ENCODE assay signal across 18 cellular contexts in the genomic region with DNA sequence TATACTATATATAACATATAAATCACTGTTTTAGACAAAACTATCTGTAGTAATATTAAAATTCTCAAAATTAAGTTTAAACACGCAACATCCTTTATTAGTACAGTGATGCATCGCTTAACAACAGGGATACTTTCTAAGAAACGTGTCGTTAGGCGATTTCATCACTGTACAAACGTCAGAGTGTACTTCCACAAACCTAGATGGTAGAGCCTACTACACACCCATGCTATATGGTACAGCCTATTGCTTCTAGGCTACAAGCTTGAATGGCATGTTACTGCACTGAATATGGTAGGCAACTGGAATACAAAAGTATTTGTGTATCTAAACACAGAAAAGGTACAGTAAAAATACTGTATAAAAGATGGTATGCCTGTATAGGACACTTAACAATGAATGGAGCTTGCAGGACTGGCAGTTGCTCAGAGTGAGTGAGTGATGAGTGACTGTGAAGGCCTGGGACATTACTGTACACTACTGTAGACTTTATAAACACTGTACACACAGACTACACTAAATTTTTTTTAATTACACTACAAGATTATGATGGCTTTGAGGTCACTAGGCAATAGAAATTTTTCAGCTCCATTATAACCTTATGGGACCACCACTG. TPM values are rescaled to one million over a fixed set of nuclear protein-coding genes. Genes with fewer than 3 reads are reported as not detected.
DNase-seq lines count a peak whose midpoint lies in the region; ATAC-seq, FAIRE-seq and TF ChIP-seq lines count a peak whose summit lies in the region.
"Had no signal": no experiment of that assay in that cellular context is flagged by ENCODE, and none has a peak within 500 bp of the region (broad histone marks: within the 10 kb centered on the region; RNA-seq: fewer than 3 reads in every experiment).

No MANE protein-coding gene starts in this region.

- intact Hi-C loops in left ventricle myocardium superior (cut with micrococcal nuclease) (loop anchor here (10.0 kb wide), 1 partner anchor 150 kb away; no protein-coding TSS in a partner anchor), Right ventricle myocardium inferior (cut with DNase I) (no loop called here)

- H3K4me2 ChIP-seq in keratinocyte (ENCODE audit: control insufficient read depth, extremely low read depth, insufficient read depth, low read depth, low read length) = no peak overlapping the region
- H3K4me2 ChIP-seq: A549, BLaER1 had no signal

- H3K79me2 ChIP-seq in keratinocyte (ENCODE audit: control insufficient read depth, insufficient read depth, low read length) = peaks cover 95% of the 10 kb centered on the region

- H3K36me3 ChIP-seq in keratinocyte (ENCODE audit: control insufficient read depth in 2 of 2, extremely low read depth in 1 of 2, insufficient read depth in 2 of 2, low read length in 2 of 2) = no peaks in the 10 kb centered on the region
- H3K36me3 ChIP-seq: BLaER1 had no signal

- ATAC-seq in left ventricle myocardium superior (peak; percentile 38), Right ventricle myocardium inferior (no peak)
- ATAC-seq: A549 had no signal

- no peaks in the 10 kb centered on the region for H3K27me3 ChIP-seq in keratinocyte (ENCODE audit: control insufficient read depth, extremely low read depth, insufficient read depth, low read length)
- H3K27me3 ChIP-seq: BLaER1 had no signal

- peak; percentile 36 for FAIRE-seq in keratinocyte (lab: Jason Lieb, UNC)
- FAIRE-seq: A549 had no signal

- H3K27ac ChIP-seq in keratinocyte (ENCODE audit: control insufficient read depth, insufficient read depth, low read length) = no peak overlapping the region
- H3K27ac ChIP-seq: A549, BLaER1, RWPE1 had no signal

- no peak overlapping the region for H2AFZ ChIP-seq in keratinocyte (ENCODE audit: control insufficient read depth, low read length)

- no peak overlapping the region for H3K9ac ChIP-seq in keratinocyte (ENCODE audit: control insufficient read depth, extremely low read depth, insufficient read depth, low read length)
- H3K9ac ChIP-seq: BLaER1 had no signal

- H4K20me1 ChIP-seq in keratinocyte (ENCODE audit: control insufficient read depth, extremely low read depth, insufficient read depth, low read length) = peaks cover 19% of the 10 kb centered on the region

- dilution Hi-C loops in keratinocyte (cut with MboI; ENCODE audit: extremely low pct_ligation_motif_present, low sequenced_read_pairs) = no loop called here

- H3K9me1 ChIP-seq in keratinocyte (ENCODE audit: control insufficient read depth, extremely low read depth, insufficient read depth, low read length) = no peaks in the 10 kb centered on the region

- H3K4me1 ChIP-seq in keratinocyte (ENCODE audit: control insufficient read depth, extremely low read depth, insufficient read depth, low read length) = peaks cover 13% of the 10 kb centered on the region

- no peaks in the 10 kb centered on the region for H3K9me3 ChIP-seq in keratinocyte (ENCODE audit: control insufficient read depth, low read depth, low read length)
- H3K9me3 ChIP-seq: A549, BLaER1 had no signal

- DNase-seq in left ventricle myocardium superior = no peak
- DNase-seq in Right ventricle myocardium inferior (ENCODE audit: missing footprints) = no peak
- peak; percentile 61 for DNase-seq in MV-4-11 (lab: John Stamatoyannopoulos, UW)
- no peak for DNase-seq in keratinocyte (ENCODE audit: low read depth, low spot score)
- no peak for DNase-seq in NCI-H345 (lab: John Stamatoyannopoulos, UW)
- no peak for DNase-seq in AG08395 (ENCODE audit: low spot score)
- no peak for DNase-seq in midbrain (lab: John Stamatoyannopoulos, UW)
- DNase-seq: CD8-positive, alpha-beta memory T cell; DMS79 treated with DMSO at 0.1 percent for 48 hours; HCEC 1CT; NCI-H1092; NCI-H1436 treated with DMSO at 0.1 percent for 48 hours; NCI-H2029 treated with DMSO at 0.1 percent for 48 hours; NCI-H2171 treated with DMSO at 0.1 percent for 48 hours; T-helper 1 cell had no signal

- no peak overlapping the region for H3K4me3 ChIP-seq in keratinocyte (ENCODE audit: control insufficient read depth in 2 of 3, extremely low read depth in 1 of 3, insufficient read depth in 2 of 3, low read depth in 1 of 3, low read length in 3 of 3)
- H3K4me3 ChIP-seq: A549, BLaER1 had no signal

- no peak for TF ChIP-seq CTCF in keratinocyte (optimal IDR thresholded peaks at IDR 0.05 in 1 of 3, IDR thresholded peaks at IDR 0.05 in 1 of 3, conservative IDR thresholded peaks at IDR 0.05 in 1 of 3; ENCODE audit: extremely low read depth in 1 of 3, insufficient read depth in 2 of 3, low read length in 3 of 3)

RNA-seq across cellular contexts. Expression of gene FOXJ3, which starts 10.5 kb away (rescaled TPM):
- 35.1 TPM for total RNA-seq in left ventricle myocardium superior
- total RNA-seq in Right ventricle myocardium inferior = 37.9 TPM
- 26.7 to 40.2 TPM (median 30.2 TPM) in 3 replicates for polyA plus RNA-seq in keratinocyte
- 17.4 TPM for polyA plus RNA-seq in keratinocyte (2011; ENCODE audit: low read depth)
- polyA plus RNA-seq in keratinocyte (2011; cell fraction: cytosol; rRNA removed) = 14.9 and 25.9 TPM in 2 replicates
- 56.6 and 57.9 TPM in 2 replicates for polyA plus RNA-seq in keratinocyte (2011; cell fraction: nucleus; rRNA removed)
- 17.6 and 20.7 TPM in 2 replicates for polyA plus RNA-seq in keratinocyte (2012; ENCODE audit: low replicate concordance)
- 29.2 to 60.9 TPM (median 55.4 TPM) in 3 replicates for polyA minus RNA-seq in keratinocyte
- polyA minus RNA-seq in keratinocyte (2011; cell fraction: cytosol; rRNA and poly(A)+ RNA removed) = 20.7 TPM
- polyA minus RNA-seq in keratinocyte (2011; cell fraction: nucleus; rRNA and poly(A)+ RNA removed) = 19.0 and 66.6 TPM in 2 replicates

RNA-seq across cellular contexts. Expression of gene RIMKLA, which starts 56.1 kb away (rescaled TPM):
- total RNA-seq in left ventricle myocardium superior = 9.7 TPM
- total RNA-seq in Right ventricle myocardium inferior = 7.5 TPM
- polyA plus RNA-seq in keratinocyte = not detected in 3 replicates
- polyA plus RNA-seq in keratinocyte (2011; ENCODE audit: low read depth) = not detected
- 0.01 TPM in 1 of 2 replicates, not detected in the other for polyA plus RNA-seq in keratinocyte (2011; cell fraction: cytosol; rRNA removed)
- not detected in 2 replicates for polyA plus RNA-seq in keratinocyte (2011; cell fraction: nucleus; rRNA removed)
- 0.07 TPM in 1 of 2 replicates, not detected in the other for polyA plus RNA-seq in keratinocyte (2012; ENCODE audit: low replicate concordance)
- not detected in 3 replicates for polyA minus RNA-seq in keratinocyte
- not detected for polyA minus RNA-seq in keratinocyte (2011; cell fraction: cytosol; rRNA and poly(A)+ RNA removed)
- not detected in 2 replicates for polyA minus RNA-seq in keratinocyte (2011; cell fraction: nucleus; rRNA and poly(A)+ RNA removed)
